16 cellular contexts compared by ENCODE assay signal in genomic region chr7:70907594-70907993, GRCh38.
DNase-seq lines count a peak whose midpoint lies in the region; ATAC-seq and TF ChIP-seq lines count a peak whose summit lies in the region.
"Had no signal": no experiment of that assay in that cellular context is flagged by ENCODE, and none has a peak within 500 bp of the region (broad histone marks: within the 10 kb centered on the region; RNA-seq: fewer than 3 reads in every experiment).

No MANE protein-coding gene starts in this region.

- H3K9ac ChIP-seq in H9 (ENCODE audit: extremely low read depth, insufficient read length, low read length) (no peak overlapping the region), mesendoderm (ENCODE audit: low read length) (no peak overlapping the region)
- H3K9ac ChIP-seq: BLaER1 had no signal

- H3K79me1 ChIP-seq in H9 (ENCODE audit: insufficient read depth, low read depth, low read length, poor library complexity, severe bottlenecking): no peaks in the 10 kb centered on the region
- no peaks in the 10 kb centered on the region for H3K79me1 ChIP-seq in mesendoderm (ENCODE audit: low read length)

- H2AFZ ChIP-seq in H9 (ENCODE audit: low read length): no peak overlapping the region

- H3K4me1 Mint-ChIP-seq in H9 (peaks cover 34 to 35% of the 10 kb centered on the region in 2 experiments), WTC11 (peaks cover 26% of the 10 kb centered on the region), CD14-positive monocyte (no peaks in the 10 kb centered on the region)
- H3K4me1 Mint-ChIP-seq: B cell; CD8-positive, alpha-beta memory T cell had no signal

- TF ChIP-seq CTCF in H9 (conservative IDR thresholded peaks at IDR 0.05): no peak
- TF ChIP-seq CTCF in WTC11 (IDR thresholded peaks at IDR 0.05): no peak
- no peak for TF ChIP-seq CTCF in CD14-positive monocyte (IDR thresholded peaks at IDR 0.05)
- no peak for TF ChIP-seq CTCF in left ventricle myocardium inferior (IDR thresholded peaks at IDR 0.05; ENCODE audit: borderline replicate concordance)

- H4K20me1 ChIP-seq in H9 (ENCODE audit: control insufficient read depth, insufficient read depth, insufficient read length): no peaks in the 10 kb centered on the region
- H4K20me1 ChIP-seq: BLaER1 had no signal

- H4K5ac ChIP-seq in H9 (ENCODE audit: insufficient read length, low read depth, low read length) (no peak overlapping the region), mesendoderm (ENCODE audit: low read length) (no peak overlapping the region)

- no peaks in the 10 kb centered on the region for H3K27me3 ChIP-seq in H9 (ENCODE audit: insufficient read depth, low read length)
- no peaks in the 10 kb centered on the region for H3K27me3 ChIP-seq in mesendoderm (ENCODE audit: insufficient read depth, low read length, poor library complexity)
- H3K27me3 ChIP-seq in left ventricle myocardium inferior (ENCODE audit: low read depth): peaks cover 21% of the 10 kb centered on the region
- H3K27me3 ChIP-seq: BLaER1 had no signal

- H3K27ac Mint-ChIP-seq in H9 (peak overlapping the region; percentile 16 to 68 (median 58); a peak in 5 of 7 replicates), WTC11 (no peak overlapping the region), CD14-positive monocyte (no peak overlapping the region)
- H3K27ac Mint-ChIP-seq: B cell; CD4-positive, alpha-beta T cell; CD8-positive, alpha-beta memory T cell; HFFc6 had no signal

- peak; percentile 71 for ATAC-seq in WTC11

- no peak overlapping the region for H3K14ac ChIP-seq in H9 (ENCODE audit: insufficient read depth, low read length)

- H3K36me3 Mint-ChIP-seq in H9 (ENCODE audit: insufficient read depth in 1 of 3, low read depth in 3 of 3) (peaks cover 4 to 13% (median 4%) of the 10 kb centered on the region in 3 experiments; a peak in 4 of 7 replicates), WTC11 (peaks cover 11% of the 10 kb centered on the region), CD14-positive monocyte (no peaks in the 10 kb centered on the region)

- H2BK5ac ChIP-seq in H9 (ENCODE audit: insufficient read length, low read length) (no peak overlapping the region), mesendoderm (ENCODE audit: low read length) (peak overlapping the region; percentile 20)

- no peaks in the 10 kb centered on the region for H3K36me3 ChIP-seq in mesendoderm (ENCODE audit: control insufficient read depth, insufficient read depth, low read length)
- no peaks in the 10 kb centered on the region for H3K36me3 ChIP-seq in left ventricle myocardium inferior
- H3K36me3 ChIP-seq: BLaER1, HAP-1 had no signal

- no peak overlapping the region for H2BK12ac ChIP-seq in H9 (ENCODE audit: insufficient read length, low read depth, low read length)

- H3K56ac ChIP-seq in H9 (ENCODE audit: insufficient read length, low read depth, low read length) (no peak overlapping the region), mesendoderm (ENCODE audit: low read length) (peak overlapping the region; percentile 54)

- no peaks in the 10 kb centered on the region for H3K23me2 ChIP-seq in H9 (ENCODE audit: insufficient read length, low read depth, low read length, poor library complexity, severe bottlenecking)

- H3K79me2 ChIP-seq in H9 (ENCODE audit: insufficient read depth, low read length): no peaks in the 10 kb centered on the region
- no peaks in the 10 kb centered on the region for H3K79me2 ChIP-seq in mesendoderm (ENCODE audit: control insufficient read depth, insufficient read depth, low read length)

- H4K8ac ChIP-seq in H9 (replicated peaks; ENCODE audit: insufficient read length, low read depth, low read length) (no peak overlapping the region), mesendoderm (ENCODE audit: low read depth, low read length) (no peak overlapping the region)

- H2BK20ac ChIP-seq in H9 (ENCODE audit: low read depth, low read length, poor library complexity, severe bottlenecking): no peak overlapping the region

- H3K4me3 ChIP-seq in mesendoderm (ENCODE audit: low read length) (no peak overlapping the region), left ventricle myocardium inferior (no peak overlapping the region)
- H3K4me3 ChIP-seq: BLaER1, HAP-1 had no signal

- no peak overlapping the region for H3K4me2 ChIP-seq in H9 (ENCODE audit: insufficient read depth, insufficient read length, low read length)
- H3K4me2 ChIP-seq in mesendoderm (ENCODE audit: low read length): no peak overlapping the region
- H3K4me2 ChIP-seq: BLaER1 had no signal

- H3K27ac ChIP-seq in H9 (ENCODE audit: insufficient read length, low read depth, low read length) (no peak overlapping the region), mesendoderm (ENCODE audit: low read depth, low read length) (no peak overlapping the region), left ventricle myocardium inferior (replicated peaks) (no peak overlapping the region)
- H3K27ac ChIP-seq: BLaER1, C4-2B had no signal

- H4K91ac ChIP-seq in H9 (ENCODE audit: insufficient read length, low read depth, low read length): no peak overlapping the region

- H3K4me3 Mint-ChIP-seq in H9 (no peak overlapping the region; a peak in 1 of 5 replicates), WTC11 (no peak overlapping the region), CD14-positive monocyte (no peak overlapping the region)
- H3K4me3 Mint-ChIP-seq: B cell; CD4-positive, alpha-beta T cell; CD8-positive, alpha-beta memory T cell; HFFc6 had no signal

- DNase-seq in H9 (no peak), WTC11 (ENCODE audit: low spot score) (no peak), mesendoderm (no peak), CD14-positive monocyte (ENCODE audit: low spot score) (no peak), left ventricle myocardium inferior (no peak)
- DNase-seq in activated CD4-positive, alpha-beta T cell treated with anti-CD3 and anti-CD28 coated beads, Interleukin-2, amount 50 U/mL, for 1 hour: no peak
- DNase-seq: CD4-positive, alpha-beta T cell; CD8-positive, alpha-beta memory T cell; DMS 273 treated with DMSO at 0.1 percent for 48 hours; DMS79; GF-D8; HFFc6 had no signal

- no peaks in the 10 kb centered on the region; the same call in 1 of the 2 replicates for H3K4me1 ChIP-seq in H9 (ENCODE audit: insufficient read depth, low read length)
- peaks cover 5% of the 10 kb centered on the region for H3K4me1 ChIP-seq in mesendoderm (ENCODE audit: control insufficient read depth, low read depth, low read length)
- no peaks in the 10 kb centered on the region for H3K4me1 ChIP-seq in left ventricle myocardium inferior
- H3K4me1 ChIP-seq: HAP-1 had no signal

- H3K4ac ChIP-seq in H9 (ENCODE audit: low read depth, low read length) (no peak overlapping the region), mesendoderm (ENCODE audit: low read depth, low read length) (no peak overlapping the region)

- H3K23ac ChIP-seq in H9 (ENCODE audit: insufficient read length, low read depth, low read length) (no peak overlapping the region), mesendoderm (ENCODE audit: low read length) (no peak overlapping the region)

- POLR2A ChIA-PET in WTC11 (lab: Charles Lee): no interaction called here

- no peak overlapping the region for H3T11ph ChIP-seq in H9 (ENCODE audit: low read length)

- H3K18ac ChIP-seq in H9 (ENCODE audit: insufficient read length, low read depth, low read length) (no peak overlapping the region), mesendoderm (ENCODE audit: low read length) (peak overlapping the region; percentile 35)

- no peak overlapping the region for H2BK120ac ChIP-seq in H9 (ENCODE audit: low read depth, low read length, poor library complexity, severe bottlenecking)
- H2BK120ac ChIP-seq in mesendoderm (ENCODE audit: low read depth, low read length): peak overlapping the region; percentile 57

- H3K9me3 Mint-ChIP-seq in H9: peaks cover 7 to 9% of the 10 kb centered on the region in 2 experiments
- peaks cover 6% of the 10 kb centered on the region for H3K9me3 Mint-ChIP-seq in WTC11
- H3K9me3 Mint-ChIP-seq in CD14-positive monocyte: peaks cover 6 to 15% (median 12%) of the 10 kb centered on the region in 7 donors

- no peak overlapping the region for H2BK15ac ChIP-seq in H9 (ENCODE audit: low read depth, low read length)
- no peak overlapping the region for H2BK15ac ChIP-seq in mesendoderm (replicated peaks; ENCODE audit: low read depth)

- no peak overlapping the region for H2AK5ac ChIP-seq in H9 (ENCODE audit: insufficient read length, low read length)
- peak overlapping the region; percentile 8 for H2AK5ac ChIP-seq in mesendoderm (ENCODE audit: low read length)

- no peaks in the 10 kb centered on the region; the same call in 1 of the 2 replicates for H3K27me3 Mint-ChIP-seq in H9 (ENCODE audit: low read depth)
- H3K27me3 Mint-ChIP-seq in WTC11 (ENCODE audit: low read depth): peaks cover 3% of the 10 kb centered on the region; the same call in 1 of the 2 replicates
- H3K27me3 Mint-ChIP-seq in CD14-positive monocyte (ENCODE audit: low read depth in 3 of 3): peaks cover 0 to 8% (median 3%) of the 10 kb centered on the region in 3 donors
- H3K27me3 Mint-ChIP-seq: B cell; CD4-positive, alpha-beta T cell; CD8-positive, alpha-beta memory T cell had no signal

- H3K9me3 ChIP-seq in H9 (ENCODE audit: control insufficient read depth, low read depth, low read length) (no peaks in the 10 kb centered on the region), left ventricle myocardium inferior (replicated peaks) (peaks cover 11% of the 10 kb centered on the region)
- H3K9me3 ChIP-seq: HAP-1 had no signal

- CTCF ChIA-PET in WTC11 (lab: Charles Lee): no interaction called here

- intact Hi-C loops in CD14-positive monocyte (cut with micrococcal nuclease) (no loop called here), left ventricle myocardium inferior (cut with micrococcal nuclease) (no loop called here)

- no CpG with 5 or more reads among the region's 2 CpGs for WGBS in H9 (ENCODE audit: extremely low coverage, insufficient read length, low lambda C conversion rate)
- WGBS in mesendoderm (ENCODE audit: extremely low coverage, insufficient coverage, low lambda C conversion rate): no CpG with 5 or more reads among the region's 2 CpGs

Comparison
In these comparisons a context has a peak if more than half of its experiments do, and no peak if none do; other contexts are left out.
1. H3K27ac Mint-ChIP-seq: peak in H9 (3 of 3); none in WTC11 (single experiment) and CD14-positive monocyte (0 of 7).